9 cellular contexts compared by ENCODE assay signal in the genomic region with DNA sequence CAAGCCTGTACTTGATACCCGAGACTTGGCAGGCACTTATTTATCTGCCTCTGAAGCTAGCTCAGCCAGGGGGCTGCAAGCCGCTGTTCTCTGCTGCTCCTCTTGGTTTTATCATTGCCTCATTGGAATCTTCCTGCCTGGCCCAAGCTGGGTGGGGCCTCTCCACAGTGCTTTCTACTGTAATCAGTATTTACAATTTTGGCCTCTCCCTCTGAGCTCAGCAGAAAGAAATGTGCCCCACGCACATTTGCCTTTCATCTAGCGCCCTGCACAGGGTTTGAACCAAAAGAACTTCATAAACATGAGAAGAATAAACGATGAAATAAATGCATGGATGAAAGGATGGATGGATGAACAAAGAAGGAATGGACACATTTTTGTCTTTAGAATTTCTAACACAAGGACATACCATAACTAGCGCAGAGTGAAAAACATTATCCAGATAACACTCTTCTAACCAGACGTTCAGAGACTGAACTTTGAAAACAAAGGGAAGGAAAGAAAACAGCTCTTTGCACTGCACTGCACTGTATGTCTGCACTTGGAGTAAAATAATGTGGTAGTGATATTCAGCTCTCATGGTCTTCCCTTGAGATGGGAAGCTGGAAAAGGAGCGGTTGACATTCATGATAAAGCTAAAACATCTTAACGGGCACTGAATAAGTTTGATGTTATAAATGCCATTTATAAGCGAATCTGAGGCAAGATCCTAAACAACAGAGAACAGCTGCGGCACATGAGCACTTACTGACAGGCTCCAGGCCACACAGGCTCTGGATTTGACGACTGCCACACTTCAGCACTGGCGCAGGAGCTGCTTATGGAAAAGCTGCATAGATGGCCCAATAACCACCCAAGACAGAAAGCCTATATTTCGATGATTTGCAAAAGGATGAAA.
DNase-seq lines count a peak whose midpoint lies in the region; ATAC-seq, FAIRE-seq and TF ChIP-seq lines count a peak whose summit lies in the region.
"Had no signal": no experiment of that assay in that cellular context is flagged by ENCODE, and none has a peak within 500 bp of the region (broad histone marks: within the 10 kb centered on the region; RNA-seq: fewer than 3 reads in every experiment).

No MANE protein-coding gene starts in this region.

- TF ChIP-seq POLR2A in K562 (conservative IDR thresholded peaks at IDR 0.05) (no peak), testis (IDR thresholded peaks at IDR 0.05) (no peak)

- H3K36me3 ChIP-seq in K562 (ENCODE audit: control insufficient read depth, insufficient read depth, low read length): no peaks in the 10 kb centered on the region
- no peaks in the 10 kb centered on the region for H3K36me3 ChIP-seq in testis (ENCODE audit: low read depth, missing control alignments)

- POLR2A ChIA-PET in K562 (lab: Yijun Ruan, JAX): interaction anchor here (0.6 to 1.9 kb wide), 5 partner anchors 9 to 75 kb away, joined by 3 to 6 read pairs (median 3); no protein-coding TSS in a partner anchor

- CTCF ChIA-PET in K562 (lab: Yijun Ruan, JAX; ENCODE audit: low intra/inter-chr PET ratio): no interaction called here

- DNase-seq in A172 (ENCODE audit: low spot score) (peak; percentile 65), HTR-8/SVneo (ENCODE audit: insufficient read length, low spot score) (peak; percentile 55), K562 (ENCODE audit: extremely low read depth in 1 of 4, low spot score in 3 of 4) (peak in 3 of 4 experiments; percentile 34 to 85 (median 81)), iris pigment epithelial cell (ENCODE audit: low read depth) (peak; percentile 84), GM19238 (ENCODE audit: insufficient read length, low spot score) (no peak), NOMO-1 (lab: John Stamatoyannopoulos, UW; ENCODE audit: unreplicated experiment in 2 of 2) (no peak), cortex of kidney (lab: John Stamatoyannopoulos, UW) (no peak), testis (no peak)
- DNase-seq: activated T-cell treated with anti-CD3 and anti-CD28 coated beads, Interleukin-2, amount 50 U/mL, for 1 hour had no signal

- FAIRE-seq in HTR-8/SVneo (lab: Jason Lieb, UNC) (peak; percentile 64), K562 (lab: Jason Lieb, UNC) (peak; percentile 92)

- peak; percentile 49; the same call in 1 of the 2 replicates for TF ChIP-seq EP300 in K562 (IDR thresholded peaks at IDR 0.05; ENCODE audit: low read length)

- intact Hi-C loops in K562 (cut with micrococcal nuclease): loop anchor here (5.0 kb wide), 3 partner anchors 160 to 650 kb away; no protein-coding TSS in a partner anchor
- intact Hi-C loops in testis (cut with DNase I; ENCODE audit: low total_unique reads): no loop called here

- H3K4me1 ChIP-seq in K562 (replicated peaks in 1 of 2; ENCODE audit: control insufficient read depth in 2 of 2, insufficient read depth in 2 of 2, low read length in 2 of 2): peaks cover 13 to 14% of the 10 kb centered on the region in 2 experiments
- peaks cover 9% of the 10 kb centered on the region for H3K4me1 ChIP-seq in testis

- H3K9ac ChIP-seq in K562 (ENCODE audit: insufficient read depth in 1 of 2, low read depth in 2 of 2, low read length in 2 of 2): no peak overlapping the region

- H3K4me3 ChIP-seq in K562 (no peak overlapping the region), testis (no peak overlapping the region)

- H3K4me2 ChIP-seq in K562 (ENCODE audit: insufficient read depth, low read length): peak overlapping the region; percentile 55

- H3K27ac ChIP-seq in K562 (ENCODE audit: extremely low read depth, low read depth, low read length): peak overlapping the region; percentile 6; the same call in 2 of the 3 replicates
- no peak overlapping the region for H3K27ac ChIP-seq in testis

- peak in 1 of 2 experiments; percentile 30; a peak in 3 of 4 replicates for TF ChIP-seq RAD21 in K562 (CRISPR knock-in tag; conservative IDR thresholded peaks at IDR 0.05 in 1 of 2, IDR thresholded peaks at IDR 0.05 in 1 of 2)

- H3K27me3 ChIP-seq in K562 (ENCODE audit: control insufficient read depth in 2 of 2, insufficient read depth in 2 of 2, low read length in 2 of 2) (no peaks in the 10 kb centered on the region), testis (no peaks in the 10 kb centered on the region)

- TF ChIP-seq CTCF in K562 (IDR thresholded peaks at IDR 0.05 in 2 of 3, conservative IDR thresholded peaks at IDR 0.05 in 1 of 3; ENCODE audit: insufficient read depth in 2 of 3, low read depth in 1 of 3, low read length in 3 of 3): peak in 1 of 3 experiments; percentile 36; a peak in 1 of 6 replicates
- no peak for TF ChIP-seq CTCF in testis (IDR thresholded peaks at IDR 0.05)

- in situ Hi-C loops in K562 (cut with MboI): no loop called here

- WGBS in K562 (ENCODE audit: insufficient coverage, low coverage, missing lambda C conversion rate): 38% methylated on average over 14 of the region's 14 CpGs
- WGBS in testis, 2 donors: 69 to 72% methylated on average over 14 of the region's 14 CpGs

- H3K9me1 ChIP-seq in K562 (ENCODE audit: control insufficient read depth, insufficient read depth, low read length): no peaks in the 10 kb centered on the region

- no peaks in the 10 kb centered on the region for H3K79me2 ChIP-seq in K562 (ENCODE audit: control insufficient read depth, insufficient read depth, low read length)

- H4K20me1 ChIP-seq in K562 (replicated peaks; ENCODE audit: control insufficient read depth, insufficient read depth, low read length): no peaks in the 10 kb centered on the region

- peak overlapping the region; percentile 71 for H2AFZ ChIP-seq in K562 (ENCODE audit: low read depth, low read length)

- H3K9me3 ChIP-seq in K562 (replicated peaks; ENCODE audit: control insufficient read depth, insufficient read depth, low read depth, low read length) (no peaks in the 10 kb centered on the region), testis (no peaks in the 10 kb centered on the region)

- BruUV-seq in K562 (replicated peaks; lab: Mats Ljungman, UMichigan): no TSS peak

- ATAC-seq in K562: peak; percentile 96

TF ChIP-seq in K562, 482 proteins besides CTCF, POLR2A, EP300 and RAD21 (continues in another document):
- no peak for TF ChIP-seq ZBTB40 (IDR thresholded peaks at IDR 0.05)
- TF ChIP-seq ZBTB40 (CRISPR knock-in tag; IDR thresholded peaks at IDR 0.05): no peak

Comparison
In these comparisons a context has a peak if more than half of its experiments do, and no peak if none do; other contexts are left out.
1. DNase-seq: peak in A172 (single experiment), HTR-8/SVneo (single experiment), K562 (3 of 4) and iris pigment epithelial cell (single experiment); none in GM19238 (single experiment), NOMO-1 (0 of 2), cortex of kidney (single experiment) and testis (single experiment).